In genomic region chr10:73494213-73494612, GRCh38 we compare ENCODE assay signal across 10 cellular contexts. TPM values are rescaled to one million over a fixed set of nuclear protein-coding genes. Genes with fewer than 3 reads are reported as not detected.
DNase-seq lines count a peak whose midpoint lies in the region; ATAC-seq and TF ChIP-seq lines count a peak whose summit lies in the region.
"Had no signal": no experiment of that assay in that cellular context is flagged by ENCODE, and none has a peak within 500 bp of the region (broad histone marks: within the 10 kb centered on the region; RNA-seq: fewer than 3 reads in every experiment).

No MANE protein-coding gene starts in this region.

- TF ChIP-seq POLR2A in gastroesophageal sphincter (IDR thresholded peaks at IDR 0.05): no peak

- peaks cover 2% of the 10 kb centered on the region; the same call in 1 of the 2 replicates for H3K36me3 ChIP-seq in BJ (ENCODE audit: control insufficient read depth, insufficient read depth, low read length)
- H3K36me3 ChIP-seq in gastroesophageal sphincter: peaks cover 0 to 22% of the 10 kb centered on the region in 2 donors

- peaks cover 3 to 71% (median 15%) of the 10 kb centered on the region in 3 donors for H3K4me1 ChIP-seq in gastroesophageal sphincter

- DNase-seq in BJ (ENCODE audit: low read depth) (no peak), nephron progenitor cell (no peak), head of caudate nucleus (no peak), GM03348 (ENCODE audit: low spot score) (no peak), NCI-H748 treated with DMSO at 0.1 percent for 48 hours (lab: John Stamatoyannopoulos, UW) (no peak)
- no peak for DNase-seq in central memory CD8-positive, alpha-beta T cell (ENCODE audit: low spot score in 2 of 2)
- DNase-seq: kidney, NCI-H2171 treated with DMSO at 0.1 percent for 48 hours had no signal

- CTCF ChIA-PET in BJ (lab: Yijun Ruan, JAX): interaction anchor here (0.6 to 0.7 kb wide), 2 partner anchors 13 to 140 kb away, joined by 3 read pairs; no protein-coding TSS in a partner anchor

- WGBS in gastroesophageal sphincter (ENCODE audit: low coverage in 1 of 2), 2 donors: 89 to 92% methylated on average over 8 to 15 of the region's 15 CpGs

- H3K4me1 Mint-ChIP-seq in IgD-negative memory B cell (peaks cover 34 to 48% (median 35%) of the 10 kb centered on the region in 3 donors), nephron progenitor cell (peaks cover 43% of the 10 kb centered on the region)
- H3K4me1 Mint-ChIP-seq in central memory CD8-positive, alpha-beta T cell: peaks cover 63% of the 10 kb centered on the region

- H3K27me3 Mint-ChIP-seq in IgD-negative memory B cell: peaks cover 2% of the 10 kb centered on the region
- no peaks in the 10 kb centered on the region for H3K27me3 Mint-ChIP-seq in central memory CD8-positive, alpha-beta T cell
- peaks cover 2% of the 10 kb centered on the region for H3K27me3 Mint-ChIP-seq in nephron progenitor cell (ENCODE audit: low read depth, poor library complexity)

- H3K9me3 ChIP-seq in gastroesophageal sphincter: no peaks in the 10 kb centered on the region

- TF ChIP-seq EP300 in gastroesophageal sphincter (IDR thresholded peaks at IDR 0.05): no peak

- no peaks in the 10 kb centered on the region for H3K27me3 ChIP-seq in BJ (ENCODE audit: control insufficient read depth, insufficient read depth, low read length)
- no peaks in the 10 kb centered on the region for H3K27me3 ChIP-seq in gastroesophageal sphincter

- no peak for TF ChIP-seq CTCF in BJ (IDR thresholded peaks at IDR 0.05; ENCODE audit: insufficient read depth, low read depth, low read length)
- TF ChIP-seq CTCF in nephron progenitor cell (IDR thresholded peaks at IDR 0.05): no peak
- TF ChIP-seq CTCF in gastroesophageal sphincter (IDR thresholded peaks at IDR 0.05): no peak

- H3K36me3 Mint-ChIP-seq in IgD-negative memory B cell (peaks cover 3% of the 10 kb centered on the region), nephron progenitor cell (ENCODE audit: low read depth) (peaks cover 47% of the 10 kb centered on the region)
- peaks cover 5% of the 10 kb centered on the region for H3K36me3 Mint-ChIP-seq in central memory CD8-positive, alpha-beta T cell (ENCODE audit: insufficient read depth)

- H3K9me3 Mint-ChIP-seq in IgD-negative memory B cell (no peaks in the 10 kb centered on the region), nephron progenitor cell (no peaks in the 10 kb centered on the region)
- no peaks in the 10 kb centered on the region for H3K9me3 Mint-ChIP-seq in central memory CD8-positive, alpha-beta T cell

- ATAC-seq in central memory CD8-positive, alpha-beta T cell (replicated peaks; ENCODE audit: extremely low read depth, poor library complexity, severe bottlenecking): no peak
- no peak for ATAC-seq in gastroesophageal sphincter

- H3K4me3 Mint-ChIP-seq in IgD-negative memory B cell: peak overlapping the region; percentile 30 to 88 (median 70)
- peak overlapping the region; percentile 80 for H3K4me3 Mint-ChIP-seq in central memory CD8-positive, alpha-beta T cell
- peak overlapping the region; percentile 77 for H3K4me3 Mint-ChIP-seq in nephron progenitor cell

- H3K27ac ChIP-seq in gastroesophageal sphincter: peak overlapping the region in 2 of 4 donors; percentile 96 to 98

- POLR2A ChIA-PET in BJ (lab: Charles Lee): interaction anchor here (0.8 kb wide), 1 partner anchor 103 kb away, joined by 11 read pairs; no protein-coding TSS in a partner anchor

- intact Hi-C loops in head of caudate nucleus (cut with DNase I): no loop called here

- H3K27ac Mint-ChIP-seq in IgD-negative memory B cell (peak overlapping the region in 2 of 3 donors; percentile 66 to 96), nephron progenitor cell (no peak overlapping the region)
- peak overlapping the region; percentile 75 for H3K27ac Mint-ChIP-seq in central memory CD8-positive, alpha-beta T cell (ENCODE audit: low read depth)

- H3K4me3 ChIP-seq in BJ (ENCODE audit: low read depth, low read length) (peak overlapping the region; percentile 89; the same call in 1 of the 2 replicates), gastroesophageal sphincter (peak overlapping the region in 1 of 2 donors; percentile 87)

RNA-seq across cellular contexts. Expression of gene PPP3CB, which starts 1.6 kb away (rescaled TPM):
- polyA plus RNA-seq in BJ (2011; rRNA removed) (11.7 and 18.6 TPM in 2 replicates), IgD-negative memory B cell (6.7 TPM)
- polyA minus RNA-seq in BJ (2011; rRNA and poly(A)+ RNA removed): 9.8 and 15.6 TPM in 2 replicates
- total RNA-seq in gastroesophageal sphincter: 100 to 1,000 TPM in 1 of 4 donors, 10 to 100 TPM in 3; 69.2 to 121 (median 75.4) TPM
